In the genomic region with DNA sequence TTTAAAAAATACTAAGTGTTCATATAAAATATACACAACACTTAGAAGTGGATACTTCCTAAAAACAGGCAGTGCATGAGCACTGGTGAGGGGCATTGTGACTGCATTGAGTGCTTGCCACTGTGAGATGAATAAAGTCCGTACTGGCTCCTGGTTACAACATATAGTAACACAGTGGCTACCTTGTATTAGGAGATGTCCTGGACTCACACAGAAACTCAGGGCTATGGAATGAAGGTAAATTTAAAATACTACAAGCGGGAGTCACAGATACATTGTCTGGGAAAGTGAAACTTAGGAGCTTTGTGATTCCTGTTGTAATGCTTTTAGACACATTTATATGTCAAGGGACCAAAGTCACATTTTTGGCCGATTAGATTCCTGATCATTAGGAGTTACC, we compare ENCODE assay signal across 14 cellular contexts. TPM values are rescaled to one million over a fixed set of nuclear protein-coding genes. Genes with fewer than 3 reads are reported as not detected.
DNase-seq lines count a peak whose midpoint lies in the region; ATAC-seq and TF ChIP-seq lines count a peak whose summit lies in the region.
"Had no signal": no experiment of that assay in that cellular context is flagged by ENCODE, and none has a peak within 500 bp of the region (broad histone marks: within the 10 kb centered on the region; RNA-seq: fewer than 3 reads in every experiment).

No MANE protein-coding gene starts in this region.

- intact Hi-C loops in dorsolateral prefrontal cortex (cut with DNase I) = no loop called here

- DNase-seq in GM23338 (ENCODE audit: low spot score) (no peak), SW480 (ENCODE audit: low spot score) (peak; percentile 49), choroid plexus epithelial cell (ENCODE audit: low read depth) (peak; percentile 5), nephron progenitor cell (no peak), dorsolateral prefrontal cortex (no peak), COLO668 (lab: John Stamatoyannopoulos, UW; ENCODE audit: unreplicated experiment) (no peak)
- DNase-seq: dermis blood vessel endothelial cell, DMS 273 treated with DMSO at 0.1 percent for 48 hours, T1000 had no signal

- peak overlapping the region; percentile 82 for H3K4me3 Mint-ChIP-seq in GM23338
- peak overlapping the region; percentile 69 for H3K4me3 Mint-ChIP-seq in nephron progenitor cell

- H3K79me2 ChIP-seq in GM23338 (replicated peaks; ENCODE audit: insufficient read depth) = no peaks in the 10 kb centered on the region

- H3K4me1 Mint-ChIP-seq in GM23338 (peaks cover 15% of the 10 kb centered on the region), nephron progenitor cell (peaks cover 5% of the 10 kb centered on the region)

- H3K4me2 ChIP-seq in GM23338 = peak overlapping the region; percentile 89
- H3K4me2 ChIP-seq: KMS-11 had no signal

- H3K4me1 ChIP-seq in GM23338 (ENCODE audit: insufficient read depth) = peaks cover 4% of the 10 kb centered on the region

- peaks cover 10% of the 10 kb centered on the region for H3K36me3 Mint-ChIP-seq in GM23338 (ENCODE audit: low read depth)
- H3K36me3 Mint-ChIP-seq in nephron progenitor cell (ENCODE audit: low read depth) = no peaks in the 10 kb centered on the region

- H3K27ac Mint-ChIP-seq in GM23338 (no peak overlapping the region), nephron progenitor cell (no peak overlapping the region)

- peaks cover 48% of the 10 kb centered on the region for H3K27me3 ChIP-seq in GM23338 (ENCODE audit: insufficient read depth)
- H3K27me3 ChIP-seq in dorsolateral prefrontal cortex = peaks cover 0 to 27% (median 0%) of the 10 kb centered on the region in 45 donors

- H2AFZ ChIP-seq in GM23338 = peak overlapping the region; percentile 99; the same call in 1 of the 2 replicates

- H3K27me3 Mint-ChIP-seq in GM23338 (ENCODE audit: insufficient read depth, low read depth, poor library complexity) = peaks cover 30% of the 10 kb centered on the region
- H3K27me3 Mint-ChIP-seq in nephron progenitor cell (ENCODE audit: low read depth, poor library complexity) = peaks cover 88% of the 10 kb centered on the region

- ATAC-seq in GM23338 (no peak), HG03442 (IDR thresholded peaks at IDR 0.05; ENCODE audit: unreplicated experiment) (no peak), GM19351 (IDR thresholded peaks at IDR 0.05; ENCODE audit: unreplicated experiment) (no peak)

- H3K27ac ChIP-seq in GM23338 (ENCODE audit: low read depth) = no peak overlapping the region
- no peak overlapping the region for H3K27ac ChIP-seq in dorsolateral prefrontal cortex
- H3K27ac ChIP-seq: KMS-11 had no signal

- H3K9me2 ChIP-seq in GM23338 (ENCODE audit: insufficient read depth) = no peaks in the 10 kb centered on the region

- no peak for TF ChIP-seq CTCF in GM23338 (conservative IDR thresholded peaks at IDR 0.05; ENCODE audit: low read depth in 2 of 2)
- TF ChIP-seq CTCF in choroid plexus epithelial cell (conservative IDR thresholded peaks at IDR 0.05; ENCODE audit: low read depth, low read length) = no peak
- no peak for TF ChIP-seq CTCF in nephron progenitor cell (IDR thresholded peaks at IDR 0.05)
- no peak for TF ChIP-seq CTCF in dorsolateral prefrontal cortex (IDR thresholded peaks at IDR 0.05 in 54 of 56, conservative IDR thresholded peaks at IDR 0.05 in 2 of 56; ENCODE audit: low read depth in 1 of 56, partially characterized antibody in 56 of 56)

- H3K4me3 ChIP-seq in GM23338 (peak overlapping the region; percentile 87; the same call in 1 of the 2 replicates), choroid plexus epithelial cell (ENCODE audit: low read depth, low read length) (no peak overlapping the region), dorsolateral prefrontal cortex (peak overlapping the region in 23 of 59 donors; percentile 62 to 81 (median 74))

- H4K20me1 ChIP-seq in GM23338 (replicated peaks; ENCODE audit: insufficient read depth) = no peaks in the 10 kb centered on the region

- no peaks in the 10 kb centered on the region for H3F3A ChIP-seq in GM23338 (replicated peaks; ENCODE audit: low read depth)

- no peaks in the 10 kb centered on the region for H3K36me3 ChIP-seq in GM23338 (ENCODE audit: insufficient read depth)

- H3K9me3 Mint-ChIP-seq in GM23338 = peaks cover 15% of the 10 kb centered on the region
- no peaks in the 10 kb centered on the region for H3K9me3 Mint-ChIP-seq in nephron progenitor cell

TF ChIP-seq in GM23338, 12 proteins besides CTCF, POLR2A, EP300 and RAD21 (continues in another document):
- TF ChIP-seq STAT1 (IDR thresholded peaks at IDR 0.05; ENCODE audit: unreplicated experiment) = no peak
- TF ChIP-seq, protein P1, sequence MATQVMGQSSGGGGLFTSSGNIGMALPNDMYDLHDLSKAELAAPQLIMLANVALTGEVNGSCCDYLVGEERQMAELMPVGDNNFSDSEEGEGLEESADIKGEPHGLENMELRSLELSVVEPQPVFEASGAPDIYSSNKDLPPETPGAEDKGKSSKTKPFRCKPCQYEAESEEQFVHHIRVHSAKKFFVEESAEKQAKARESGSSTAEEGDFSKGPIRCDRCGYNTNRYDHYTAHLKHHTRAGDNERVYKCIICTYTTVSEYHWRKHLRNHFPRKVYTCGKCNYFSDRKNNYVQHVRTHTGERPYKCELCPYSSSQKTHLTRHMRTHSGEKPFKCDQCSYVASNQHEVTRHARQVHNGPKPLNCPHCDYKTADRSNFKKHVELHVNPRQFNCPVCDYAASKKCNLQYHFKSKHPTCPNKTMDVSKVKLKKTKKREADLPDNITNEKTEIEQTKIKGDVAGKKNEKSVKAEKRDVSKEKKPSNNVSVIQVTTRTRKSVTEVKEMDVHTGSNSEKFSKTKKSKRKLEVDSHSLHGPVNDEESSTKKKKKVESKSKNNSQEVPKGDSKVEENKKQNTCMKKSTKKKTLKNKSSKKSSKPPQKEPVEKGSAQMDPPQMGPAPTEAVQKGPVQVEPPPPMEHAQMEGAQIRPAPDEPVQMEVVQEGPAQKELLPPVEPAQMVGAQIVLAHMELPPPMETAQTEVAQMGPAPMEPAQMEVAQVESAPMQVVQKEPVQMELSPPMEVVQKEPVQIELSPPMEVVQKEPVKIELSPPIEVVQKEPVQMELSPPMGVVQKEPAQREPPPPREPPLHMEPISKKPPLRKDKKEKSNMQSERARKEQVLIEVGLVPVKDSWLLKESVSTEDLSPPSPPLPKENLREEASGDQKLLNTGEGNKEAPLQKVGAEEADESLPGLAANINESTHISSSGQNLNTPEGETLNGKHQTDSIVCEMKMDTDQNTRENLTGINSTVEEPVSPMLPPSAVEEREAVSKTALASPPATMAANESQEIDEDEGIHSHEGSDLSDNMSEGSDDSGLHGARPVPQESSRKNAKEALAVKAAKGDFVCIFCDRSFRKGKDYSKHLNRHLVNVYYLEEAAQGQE (IDR thresholded peaks at IDR 0.05; ENCODE audit: unreplicated experiment) = no peak
- no peak for TF ChIP-seq ZNF331 (CRISPR knock-in tag; IDR thresholded peaks at IDR 0.05; ENCODE audit: low read depth)
- TF ChIP-seq ZNF114 (CRISPR knock-in tag; IDR thresholded peaks at IDR 0.05) = no peak
- TF ChIP-seq POLR2AphosphoS5 (IDR thresholded peaks at IDR 0.05; ENCODE audit: low read depth) = no peak
- TF ChIP-seq CREB1 (CRISPR knock-in tag; IDR thresholded peaks at IDR 0.05; ENCODE audit: low read depth) = no peak
- TF ChIP-seq, protein P2, sequence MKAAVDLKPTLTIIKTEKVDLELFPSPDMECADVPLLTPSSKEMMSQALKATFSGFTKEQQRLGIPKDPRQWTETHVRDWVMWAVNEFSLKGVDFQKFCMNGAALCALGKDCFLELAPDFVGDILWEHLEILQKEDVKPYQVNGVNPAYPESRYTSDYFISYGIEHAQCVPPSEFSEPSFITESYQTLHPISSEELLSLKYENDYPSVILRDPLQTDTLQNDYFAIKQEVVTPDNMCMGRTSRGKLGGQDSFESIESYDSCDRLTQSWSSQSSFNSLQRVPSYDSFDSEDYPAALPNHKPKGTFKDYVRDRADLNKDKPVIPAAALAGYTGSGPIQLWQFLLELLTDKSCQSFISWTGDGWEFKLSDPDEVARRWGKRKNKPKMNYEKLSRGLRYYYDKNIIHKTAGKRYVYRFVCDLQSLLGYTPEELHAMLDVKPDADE (IDR thresholded peaks at IDR 0.05) = no peak

RNA-seq across cellular contexts. Expression of gene HLA-G, which starts 36.5 kb away (rescaled TPM):
- total RNA-seq in GM23338 (2014; rRNA removed; shearing (Covaris generic)) = 1.5 and 2.8 TPM in 2 replicates
- 2.5 and 2.6 TPM in 2 replicates for polyA plus RNA-seq in GM23338 (2016; fragmentation: Nextera tagmentation; extraction: Ambion mirVana)
- total RNA-seq in dorsolateral prefrontal cortex = 1 to 10 TPM in 3 of 120 experiments, under 1 TPM in 9, not detected in 108; 0.44 to 1.6 (median 0.55) TPM
- total RNA-seq: dermis blood vessel endothelial cell, pulmonary artery endothelial cell, temporal lobe had no signal

Comparison
In these comparisons a context has a peak if more than half of its experiments do, and no peak if none do; other contexts are left out.
1. DNase-seq: peak in SW480 (single experiment) and choroid plexus epithelial cell (single experiment); none in GM23338 (single experiment), nephron progenitor cell (single experiment), dorsolateral prefrontal cortex (0 of 10) and COLO668 (single experiment).